ENCODE assay signal across 15 cellular contexts in genomic region chr3:125353128-125353527, GRCh38.
"Had no signal": no experiment of that assay in that cellular context is flagged by ENCODE, and none has a peak within 500 bp of the region (broad histone marks: within the 10 kb centered on the region; RNA-seq: fewer than 3 reads in every experiment).

No MANE protein-coding gene starts in this region.

- H3K4me2 ChIP-seq: smooth muscle cell had no signal

- DNase-seq: activated CD4-positive, alpha-beta T cell treated with anti-CD3 and anti-CD28 coated beads, Interleukin-2, amount 10 ng/mL, durations not matched to agents 7 days and 5 days; activated naive CD4-positive, alpha-beta T cell treated with anti-CD3 and anti-CD28 coated beads, Interleukin-2, amount 10 ng/mL, durations not matched to agents 7 days and 5 days; brain microvascular endothelial cell; dermis blood vessel endothelial cell; glutamatergic neuron; left cardiac atrium; naive B cell; substantia nigra; T1000; trophoblast cell had no signal

- H3K27ac ChIP-seq: brain microvascular endothelial cell, right atrium auricular region had no signal

- H3K9me3 ChIP-seq: right atrium auricular region had no signal

- H3K4me3 Mint-ChIP-seq: activated CD4-positive, alpha-beta T cell treated with anti-CD3 and anti-CD28 coated beads, Interleukin-2, amount 10 ng/mL, durations not matched to agents 7 days and 5 days; activated naive CD4-positive, alpha-beta T cell treated with anti-CD3 and anti-CD28 coated beads, Interleukin-2, amount 10 ng/mL, durations not matched to agents 7 days and 5 days; stimulated activated memory B cell treated with anti-CD40 and anti-IgM and Interleukin-4, amounts not matched to agents 10 μg/mL and 1 μg/mL and 100 μg/mL, for 72 hours had no signal

- H3K36me3 Mint-ChIP-seq: naive B cell had no signal

- H3K9me3 Mint-ChIP-seq: stimulated activated memory B cell treated with anti-CD40 and anti-IgM and Interleukin-4, amounts not matched to agents 10 μg/mL and 1 μg/mL and 100 μg/mL, for 72 hours had no signal

- H3K27me3 Mint-ChIP-seq: activated CD4-positive, alpha-beta T cell treated with anti-CD3 and anti-CD28 coated beads, Interleukin-2, amount 10 ng/mL, durations not matched to agents 7 days and 5 days; naive B cell; stimulated activated memory B cell treated with anti-CD40 and anti-IgM and Interleukin-4, amounts not matched to agents 10 μg/mL and 1 μg/mL and 100 μg/mL, for 72 hours had no signal

- H3K27ac Mint-ChIP-seq: activated CD4-positive, alpha-beta T cell treated with anti-CD3 and anti-CD28 coated beads, Interleukin-2, amount 10 ng/mL, durations not matched to agents 7 days and 5 days; activated naive CD4-positive, alpha-beta T cell treated with anti-CD3 and anti-CD28 coated beads, Interleukin-2, amount 10 ng/mL, durations not matched to agents 7 days and 5 days had no signal

- ATAC-seq: esophagus mucosa; left cardiac atrium; stimulated activated memory B cell treated with anti-CD40 and anti-IgM and Interleukin-4, amounts not matched to agents 10 μg/mL and 1 μg/mL and 100 μg/mL, for 72 hours had no signal

- H3K36me3 ChIP-seq: brain microvascular endothelial cell, right atrium auricular region had no signal

- H3K4me3 ChIP-seq: lung, right atrium auricular region, smooth muscle cell had no signal

- H3K27me3 ChIP-seq: brain microvascular endothelial cell, right atrium auricular region had no signal
